Comparison of ENCODE assay signal across 8 cellular contexts in genomic region chr12:21169878-21170472, GRCh38. TPM values are rescaled to one million over a fixed set of nuclear protein-coding genes. Genes with fewer than 3 reads are reported as not detected.
DNase-seq lines count a peak whose midpoint lies in the region; ATAC-seq and TF ChIP-seq lines count a peak whose summit lies in the region.

No MANE protein-coding gene starts in this region.

- H3K27ac ChIP-seq in A673 (ENCODE audit: low read depth, low read length, poor library complexity, severe bottlenecking) = no peak overlapping the region
- no peak overlapping the region for H3K27ac ChIP-seq in VCaP
- no peak overlapping the region for H3K27ac ChIP-seq in foreskin keratinocyte

- POLR2A ChIA-PET in A673 (lab: Charles Lee; ENCODE audit: low non-redundant PET) = no interaction called here

- TF ChIP-seq CTCF in A673 (conservative IDR thresholded peaks at IDR 0.05; ENCODE audit: low read depth, low read length) = peak; percentile 88
- peak; percentile 89 for TF ChIP-seq CTCF in VCaP (conservative IDR thresholded peaks at IDR 0.05)
- TF ChIP-seq CTCF in foreskin keratinocyte (conservative IDR thresholded peaks at IDR 0.05) = peak; percentile 62

- intact Hi-C loops in A673 (cut with micrococcal nuclease; ENCODE audit: unreplicated experiment) = loop anchor here (1.0 kb wide), 2 partner anchors 220 to 524 kb away; no protein-coding TSS in a partner anchor

- CTCF ChIA-PET in A673 (lab: Charles Lee) = no interaction called here

- H3K4me1 ChIP-seq in A673 (ENCODE audit: insufficient read depth, low read length, poor library complexity, severe bottlenecking) (no peaks in the 10 kb centered on the region), foreskin keratinocyte (no peaks in the 10 kb centered on the region)

- no peaks in the 10 kb centered on the region for H3K36me3 ChIP-seq in A673 (ENCODE audit: insufficient read depth, low read length, poor library complexity, severe bottlenecking)

- ATAC-seq in HG02588 (IDR thresholded peaks at IDR 0.05; ENCODE audit: unreplicated experiment) (peak; percentile 65), foreskin keratinocyte (peak; percentile 44), HG03097 (IDR thresholded peaks at IDR 0.05; ENCODE audit: low FRiP score, unreplicated experiment) (no peak)

- peaks cover 14% of the 10 kb centered on the region for H3K27me3 ChIP-seq in A673 (replicated peaks; ENCODE audit: insufficient read depth, low read depth, low read length, poor library complexity)
- no peaks in the 10 kb centered on the region for H3K27me3 ChIP-seq in foreskin keratinocyte

- no peaks in the 10 kb centered on the region for H3K9me3 ChIP-seq in A673 (ENCODE audit: low read depth, low read length, poor library complexity, severe bottlenecking)

- no peak overlapping the region for H3K4me3 ChIP-seq in A673 (ENCODE audit: low read depth, low read length, poor library complexity, severe bottlenecking)

- no TSS peak for BruUV-seq in A673 (replicated peaks; lab: Mats Ljungman, UMichigan)

- DNase-seq in A673 (ENCODE audit: low spot score) = peak; percentile 72
- DNase-seq in GM04504 (ENCODE audit: low read depth) = peak; percentile 0
- peak; percentile 49 for DNase-seq in NCI-H146 treated with DMSO at 0.1 percent for 48 hours (lab: John Stamatoyannopoulos, UW; ENCODE audit: unreplicated experiment)
- peak in 1 of 2 donors; percentile 24 for DNase-seq in foreskin keratinocyte
- DNase-seq in stimulated activated CD4-positive, alpha-beta T cell treated with anti-CD3 and anti-CD28 coated beads, Interleukin-1b, Interleukin-23, amount 100 ng/mL, for 48 hours = peak; percentile 16

RNA-seq across cellular contexts. Expression of gene SLCO1B1, which starts 39.0 kb away (rescaled TPM):
- total RNA-seq in A673 (2021) (not detected in 2 replicates), foreskin keratinocyte (not detected in 2 replicates)
- not detected in 2 replicates for polyA plus RNA-seq in foreskin keratinocyte
